17 cellular contexts compared by ENCODE assay signal in the genomic region with DNA sequence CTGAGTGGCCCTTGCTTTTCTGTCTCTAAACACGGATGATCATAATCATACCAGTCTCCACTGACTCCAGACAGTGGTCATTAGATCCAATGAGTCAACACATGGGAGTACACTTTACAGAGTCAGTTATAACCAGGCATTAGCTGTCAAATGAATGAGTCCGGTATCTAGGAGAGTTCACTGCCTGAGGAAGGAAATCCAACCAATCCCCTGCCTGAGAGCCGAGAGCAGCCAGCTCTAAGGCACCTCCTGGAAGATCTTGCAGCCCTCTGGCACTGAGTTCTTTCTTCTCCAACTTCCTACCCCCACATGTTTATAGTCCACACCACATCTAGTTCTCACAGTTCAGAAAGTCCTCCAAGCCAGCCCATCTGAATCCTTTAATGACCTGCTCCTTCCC. TPM values are rescaled to one million over a fixed set of nuclear protein-coding genes. Genes with fewer than 3 reads are reported as not detected.
DNase-seq lines count a peak whose midpoint lies in the region; ATAC-seq and TF ChIP-seq lines count a peak whose summit lies in the region.
"Had no signal": no experiment of that assay in that cellular context is flagged by ENCODE, and none has a peak within 500 bp of the region (broad histone marks: within the 10 kb centered on the region; RNA-seq: fewer than 3 reads in every experiment).

No MANE protein-coding gene starts in this region.

- no peak overlapping the region for H3K27ac Mint-ChIP-seq in CD4-positive, alpha-beta T cell
- H3K27ac Mint-ChIP-seq in activated CD8-positive, alpha-beta T cell treated with anti-CD3 and anti-CD28 coated beads, Interleukin-2, amount 10 ng/mL, durations not matched to agents 7 days and 5 days = no peak overlapping the region
- H3K27ac Mint-ChIP-seq: activated CD4-positive, alpha-beta T cell treated with anti-CD3 and anti-CD28 coated beads, Interleukin-2, amount 10 ng/mL, durations not matched to agents 7 days and 5 days; T-helper 2 cell treated with Interferon-gamma antibody and Interleukin-4, amounts not matched to agents 5 μg/mL and 100 μg/mL, for 36 hours had no signal

- CTCF ChIA-PET in CD4-positive, alpha-beta T cell (lab: Charles Lee) = interaction anchor here (8.5 kb wide), 1 partner anchor 100 kb away, joined by 123 read pairs; the partner anchor contains the start of gene KCNC4
- CTCF ChIA-PET in activated CD8-positive, alpha-beta T cell treated with anti-CD3 and anti-CD28 coated beads, Interleukin-2, amount 10 ng/mL, durations not matched to agents 7 days and 5 days (lab: Charles Lee) = interaction anchor here (1.4 to 17.0 kb wide), 4 partner anchors 9 to 113 kb away, joined by 5 to 460 read pairs (median 6); partner anchors contain the start of gene KCNC4

- H3K27ac ChIP-seq in CD4-positive, alpha-beta T cell (ENCODE audit: low read depth, low read length) = no peak overlapping the region
- H3K27ac ChIP-seq: C4-2B, RWPE1 had no signal

- H3K27me3 Mint-ChIP-seq in CD4-positive, alpha-beta T cell = no peaks in the 10 kb centered on the region
- no peaks in the 10 kb centered on the region for H3K27me3 Mint-ChIP-seq in activated CD8-positive, alpha-beta T cell treated with anti-CD3 and anti-CD28 coated beads, Interleukin-2, amount 10 ng/mL, durations not matched to agents 7 days and 5 days (ENCODE audit: low read depth)
- H3K27me3 Mint-ChIP-seq: activated CD4-positive, alpha-beta T cell treated with anti-CD3 and anti-CD28 coated beads, Interleukin-2, amount 10 ng/mL, durations not matched to agents 7 days and 5 days had no signal

- intact Hi-C loops in CD4-positive, alpha-beta T cell (cut with DNase I, micrococcal nuclease) = no loop called here

- no peak for TF ChIP-seq CTCF in CD4-positive, alpha-beta T cell (IDR thresholded peaks at IDR 0.05)

- peak; percentile 71 for DNase-seq in AG20443 (ENCODE audit: low spot score)
- peak; percentile 84 for DNase-seq in LHCN-M2 (ENCODE audit: low read depth)
- DNase-seq in dedifferentiated amniotic fluid mesenchymal stem cell (ENCODE audit: extremely low spot score) = peak; percentile 49
- DNase-seq in myocyte (ENCODE audit: low read depth) = peak; percentile 72
- no peak for DNase-seq in Kasumi-1 (lab: John Stamatoyannopoulos, UW)
- DNase-seq in CD4-positive, alpha-beta T cell = no peak
- DNase-seq in activated CD8-positive, alpha-beta T cell treated with anti-CD3 and anti-CD28 coated beads, Interleukin-2, amount 10 ng/mL, durations not matched to agents 7 days and 5 days = no peak
- DNase-seq: activated CD4-positive, alpha-beta T cell treated with anti-CD3 and anti-CD28 coated beads, Interleukin-2, amount 10 ng/mL, durations not matched to agents 7 days and 5 days; activated effector memory CD4-positive, alpha-beta T cell treated with Interleukin-2 at 50 U/mL for 16 hours; NCI-H1092 treated with DMSO at 0.1 percent for 48 hours; NCI-H510A; stimulated activated CD4-positive, alpha-beta T cell treated with anti-CD3 and anti-CD28 coated beads, Interleukin-2, amount 100 ng/mL, for 48 hours had no signal

- POLR2A ChIA-PET in CD4-positive, alpha-beta T cell (lab: Charles Lee) = interaction anchor here (1.2 to 1.4 kb wide), 2 partner anchors 29 to 102 kb away, joined by 6 read pairs; partner anchors contain the start of gene RBM15
- POLR2A ChIA-PET in activated CD8-positive, alpha-beta T cell treated with anti-CD3 and anti-CD28 coated beads, Interleukin-2, amount 10 ng/mL, durations not matched to agents 7 days and 5 days (lab: Charles Lee) = no interaction called here

- H3K9me3 ChIP-seq in CD4-positive, alpha-beta T cell (ENCODE audit: control insufficient read depth, low read length) = no peaks in the 10 kb centered on the region

- no peaks in the 10 kb centered on the region for H3K27me3 ChIP-seq in CD4-positive, alpha-beta T cell (ENCODE audit: control insufficient read depth, insufficient read depth, low read length)

- H3K4me3 Mint-ChIP-seq in CD4-positive, alpha-beta T cell = no peak overlapping the region
- no peak overlapping the region for H3K4me3 Mint-ChIP-seq in activated CD8-positive, alpha-beta T cell treated with anti-CD3 and anti-CD28 coated beads, Interleukin-2, amount 10 ng/mL, durations not matched to agents 7 days and 5 days
- H3K4me3 Mint-ChIP-seq: activated CD4-positive, alpha-beta T cell treated with anti-CD3 and anti-CD28 coated beads, Interleukin-2, amount 10 ng/mL, durations not matched to agents 7 days and 5 days; T-helper 2 cell treated with Interferon-gamma antibody and Interleukin-4, amounts not matched to agents 5 μg/mL and 100 μg/mL, for 36 hours had no signal

- H3K4me1 Mint-ChIP-seq in CD4-positive, alpha-beta T cell (ENCODE audit: low read depth) = no peaks in the 10 kb centered on the region
- no peaks in the 10 kb centered on the region for H3K4me1 Mint-ChIP-seq in activated CD8-positive, alpha-beta T cell treated with anti-CD3 and anti-CD28 coated beads, Interleukin-2, amount 10 ng/mL, durations not matched to agents 7 days and 5 days (ENCODE audit: low read depth)
- H3K4me1 Mint-ChIP-seq: activated CD4-positive, alpha-beta T cell treated with anti-CD3 and anti-CD28 coated beads, Interleukin-2, amount 10 ng/mL, durations not matched to agents 7 days and 5 days had no signal

- no peak for ATAC-seq in HG03045 (IDR thresholded peaks at IDR 0.05; ENCODE audit: unreplicated experiment)
- ATAC-seq in CD4-positive, alpha-beta T cell (ENCODE audit: poor library complexity) = no peak
- no peak for ATAC-seq in activated CD8-positive, alpha-beta T cell treated with anti-CD3 and anti-CD28 coated beads, Interleukin-2, amount 10 ng/mL, durations not matched to agents 7 days and 5 days
- ATAC-seq: HepG2 had no signal

- H3K36me3 Mint-ChIP-seq in CD4-positive, alpha-beta T cell (ENCODE audit: low read depth) = no peaks in the 10 kb centered on the region
- no peaks in the 10 kb centered on the region for H3K36me3 Mint-ChIP-seq in activated CD8-positive, alpha-beta T cell treated with anti-CD3 and anti-CD28 coated beads, Interleukin-2, amount 10 ng/mL, durations not matched to agents 7 days and 5 days (ENCODE audit: low read depth)

- no peaks in the 10 kb centered on the region for H3K9me3 Mint-ChIP-seq in CD4-positive, alpha-beta T cell
- no peaks in the 10 kb centered on the region for H3K9me3 Mint-ChIP-seq in activated CD8-positive, alpha-beta T cell treated with anti-CD3 and anti-CD28 coated beads, Interleukin-2, amount 10 ng/mL, durations not matched to agents 7 days and 5 days (ENCODE audit: insufficient read depth)
- H3K9me3 Mint-ChIP-seq: activated CD4-positive, alpha-beta T cell treated with anti-CD3 and anti-CD28 coated beads, Interleukin-2, amount 10 ng/mL, durations not matched to agents 7 days and 5 days; T-helper 2 cell treated with Interferon-gamma antibody and Interleukin-4, amounts not matched to agents 5 μg/mL and 100 μg/mL, for 36 hours had no signal

RNA-seq across cellular contexts. Expression of gene RBM15, which starts 29.4 kb away (rescaled TPM):
- 30.3 and 33.3 TPM in 2 replicates for total RNA-seq in LHCN-M2 (2014; rRNA removed)
- polyA plus RNA-seq in LHCN-M2 (2012) = 3.0 TPM
- 32.2 and 34.7 TPM in 2 replicates for total RNA-seq in myocyte
- 4.5 TPM for polyA plus RNA-seq in myocyte (2012)
- 10 to 100 TPM; 49.4 to 49.7 TPM for total RNA-seq in CD4-positive, alpha-beta T cell
- total RNA-seq in activated CD8-positive, alpha-beta T cell treated with anti-CD3 and anti-CD28 coated beads, Interleukin-2, amount 10 ng/mL, durations not matched to agents 7 days and 5 days = 10 to 100 TPM; 72.0 to 75.5 TPM

Comparison
In these comparisons a context has a peak if more than half of its experiments do, and no peak if none do; other contexts are left out.
1. DNase-seq: peak in AG20443 (single experiment), LHCN-M2 (single experiment), dedifferentiated amniotic fluid mesenchymal stem cell (single experiment) and myocyte (single experiment); none in Kasumi-1 (0 of 2), CD4-positive, alpha-beta T cell (0 of 10) and activated CD8-positive, alpha-beta T cell treated with anti-CD3 and anti-CD28 coated beads, Interleukin-2, amount 10 ng/mL, durations not matched to agents 7 days and 5 days (single experiment).